1 cellular context compared by ENCODE assay signal in genomic region chr20:50537546-50538201, GRCh38.
TF ChIP-seq lines count a peak whose summit lies in the region.

No MANE protein-coding gene starts in this region.

TF ChIP-seq in HepG2, 621 proteins besides CTCF, POLR2A, EP300 and RAD21 (continued from another document):
- TF ChIP-seq, protein P1, sequence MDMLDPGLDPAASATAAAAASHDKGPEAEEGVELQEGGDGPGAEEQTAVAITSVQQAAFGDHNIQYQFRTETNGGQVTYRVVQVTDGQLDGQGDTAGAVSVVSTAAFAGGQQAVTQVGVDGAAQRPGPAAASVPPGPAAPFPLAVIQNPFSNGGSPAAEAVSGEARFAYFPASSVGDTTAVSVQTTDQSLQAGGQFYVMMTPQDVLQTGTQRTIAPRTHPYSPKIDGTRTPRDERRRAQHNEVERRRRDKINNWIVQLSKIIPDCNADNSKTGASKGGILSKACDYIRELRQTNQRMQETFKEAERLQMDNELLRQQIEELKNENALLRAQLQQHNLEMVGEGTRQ (IDR thresholded peaks at IDR 0.05; ENCODE audit: low read depth, low read length): no peak
- TF ChIP-seq, protein P1 (CRISPR knock-in tag; IDR thresholded peaks at IDR 0.05; ENCODE audit: borderline replicate concordance): no peak
- TF ChIP-seq MED1 (CRISPR knock-in tag; IDR thresholded peaks at IDR 0.05): no peak
- TF ChIP-seq THAP8 (CRISPR knock-in tag; IDR thresholded peaks at IDR 0.05; ENCODE audit: borderline replicate concordance): no peak
- no peak for TF ChIP-seq KDM2A (CRISPR knock-in tag; IDR thresholded peaks at IDR 0.05; ENCODE audit: borderline replicate concordance, low read depth)
- no peak for TF ChIP-seq TFDP1 (CRISPR knock-in tag; IDR thresholded peaks at IDR 0.05; ENCODE audit: borderline replicate concordance)
- TF ChIP-seq, protein P2, sequence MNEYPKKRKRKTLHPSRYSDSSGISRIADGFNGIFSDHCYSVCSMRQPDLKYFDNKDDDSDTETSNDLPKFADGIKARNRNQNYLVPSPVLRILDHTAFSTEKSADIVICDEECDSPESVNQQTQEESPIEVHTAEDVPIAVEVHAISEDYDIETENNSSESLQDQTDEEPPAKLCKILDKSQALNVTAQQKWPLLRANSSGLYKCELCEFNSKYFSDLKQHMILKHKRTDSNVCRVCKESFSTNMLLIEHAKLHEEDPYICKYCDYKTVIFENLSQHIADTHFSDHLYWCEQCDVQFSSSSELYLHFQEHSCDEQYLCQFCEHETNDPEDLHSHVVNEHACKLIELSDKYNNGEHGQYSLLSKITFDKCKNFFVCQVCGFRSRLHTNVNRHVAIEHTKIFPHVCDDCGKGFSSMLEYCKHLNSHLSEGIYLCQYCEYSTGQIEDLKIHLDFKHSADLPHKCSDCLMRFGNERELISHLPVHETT (CRISPR knock-in tag; conservative IDR thresholded peaks at IDR 0.05): no peak
- no peak for TF ChIP-seq IKZF4 (CRISPR knock-in tag; IDR thresholded peaks at IDR 0.05; ENCODE audit: borderline replicate concordance, low read depth, not compliant biosample characterization)
- no peak for TF ChIP-seq HINFP (CRISPR knock-in tag; IDR thresholded peaks at IDR 0.05; ENCODE audit: low read depth)
- TF ChIP-seq ATM (IDR thresholded peaks at IDR 0.05; ENCODE audit: borderline replicate concordance): no peak
- TF ChIP-seq, protein P3, sequence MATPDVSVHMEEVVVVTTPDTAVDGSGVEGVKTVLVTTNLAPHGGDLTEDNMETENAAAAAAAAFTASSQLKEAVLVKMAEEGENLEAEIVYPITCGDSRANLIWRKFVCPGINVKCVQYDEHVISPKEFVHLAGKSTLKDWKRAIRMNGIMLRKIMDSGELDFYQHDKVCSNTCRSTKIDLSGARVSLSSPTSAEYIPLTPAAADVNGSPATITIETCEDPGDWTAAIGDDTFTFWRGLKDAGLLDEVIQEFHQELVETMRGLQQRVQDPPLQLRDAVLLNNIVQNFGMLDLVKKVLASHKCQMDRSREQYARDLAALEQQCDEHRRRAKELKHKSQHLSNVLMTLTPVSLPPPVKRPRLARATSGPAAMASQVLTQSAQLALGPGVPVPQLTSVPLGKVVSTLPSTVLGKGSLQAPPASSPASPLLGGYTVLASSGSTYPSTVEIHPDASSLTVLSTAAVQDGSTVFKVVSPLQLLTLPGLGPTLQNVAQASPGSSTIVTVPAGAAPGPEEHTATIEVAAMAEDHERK (CRISPR knock-in tag; IDR thresholded peaks at IDR 0.05; ENCODE audit: low read depth): no peak
- no peak for TF ChIP-seq TP53 (CRISPR knock-in tag; conservative IDR thresholded peaks at IDR 0.05)
- TF ChIP-seq SNAPC4 (CRISPR knock-in tag; IDR thresholded peaks at IDR 0.05): no peak
- no peak for TF ChIP-seq LCORL (IDR thresholded peaks at IDR 0.05)
- no peak for TF ChIP-seq LCORL (CRISPR knock-in tag; IDR thresholded peaks at IDR 0.05)
